In genomic region chr4:67963345-67963744, GRCh38 we compare ENCODE assay signal across 23 cellular contexts. TPM values are rescaled to one million over a fixed set of nuclear protein-coding genes. Genes with fewer than 3 reads are reported as not detected.
"Had no signal": no experiment of that assay in that cellular context is flagged by ENCODE, and none has a peak within 500 bp of the region (broad histone marks: within the 10 kb centered on the region; RNA-seq: fewer than 3 reads in every experiment).

A gene with protein sequence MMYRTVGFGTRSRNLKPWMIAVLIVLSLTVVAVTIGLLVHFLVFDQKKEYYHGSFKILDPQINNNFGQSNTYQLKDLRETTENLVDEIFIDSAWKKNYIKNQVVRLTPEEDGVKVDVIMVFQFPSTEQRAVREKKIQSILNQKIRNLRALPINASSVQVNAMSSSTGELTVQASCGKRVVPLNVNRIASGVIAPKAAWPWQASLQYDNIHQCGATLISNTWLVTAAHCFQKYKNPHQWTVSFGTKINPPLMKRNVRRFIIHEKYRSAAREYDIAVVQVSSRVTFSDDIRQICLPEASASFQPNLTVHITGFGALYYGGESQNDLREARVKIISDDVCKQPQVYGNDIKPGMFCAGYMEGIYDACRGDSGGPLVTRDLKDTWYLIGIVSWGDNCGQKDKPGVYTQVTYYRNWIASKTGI (minus strand): TSS chr4:67963493. CDS start chr4:67963393, 100 bp downstream.

- DNase-seq: activated B cell treated with CpG ODN at 0.5 μM for 24 hours; activated CD4-positive, alpha-beta T cell treated with anti-CD3 and anti-CD28 coated beads for 1 hour; activated CD4-positive, alpha-beta T cell treated with anti-CD3 and anti-CD28 coated beads, Interleukin-2, amount 10 ng/mL, durations not matched to agents 24 days and 14 days; activated CD4-positive, alpha-beta T cell treated with anti-CD3 and anti-CD28 coated beads, Interleukin-2, amount 50 U/mL, for 48 hours; activated CD8-positive, alpha-beta memory T cell treated with anti-CD3 and anti-CD28 coated beads for 24 hours; activated effector memory CD4-positive, alpha-beta T cell treated with anti-CD3 and anti-CD28 coated beads, Interleukin-2, amount 50 U/mL, for 16 hours; activated naive CD4-positive, alpha-beta T cell treated with Interleukin-2 at 50 U/mL for 16 hours; activated T-cell treated with anti-CD3 and anti-CD28 coated beads, Interleukin-2, amount 50 U/mL, for 4 hours; amygdala; NCI-H1105 treated with DMSO at 0.1 percent for 48 hours; NCI-H1436 treated with DMSO at 0.1 percent for 48 hours; NCI-H187; NCI-H2081; NCI-H446; NCI-H524; SIG-M5; T-helper 2 cell; T1000 had no signal

- ATAC-seq: activated naive CD4-positive, alpha-beta T cell treated with anti-CD3 and anti-CD28 coated beads, Interleukin-2, amount 50 U/mL, for 72 hours; activated T-cell treated with anti-CD3 and anti-CD28 coated beads, Interleukin-2, amount 50 U/mL, for 4 hours had no signal

- FAIRE-seq: astrocyte, TTC549 had no signal

RNA-seq across cellular contexts. Expression of the gene that starts here (rescaled TPM):
- total RNA-seq: activated B cell treated with CpG ODN at 0.5 μM for 24 hours; activated CD4-positive, alpha-beta T cell treated with anti-CD3 and anti-CD28 coated beads, Interleukin-2, amount 10 ng/mL, durations not matched to agents 24 days and 14 days; activated naive CD4-positive, alpha-beta T cell treated with anti-CD3 and anti-CD28 coated beads, Interleukin-2, amount 50 U/mL, for 72 hours; activated T-cell treated with anti-CD3 and anti-CD28 coated beads, Interleukin-2, amount 50 U/mL, for 4 hours; astrocyte; cardiac septum; RPMI7951 had no signal
